8 cellular contexts compared by ENCODE assay signal in genomic region chr4:74088396-74088795, GRCh38.
"Had no signal": no experiment of that assay in that cellular context is flagged by ENCODE, and none has a peak within 500 bp of the region (broad histone marks: within the 10 kb centered on the region; RNA-seq: fewer than 3 reads in every experiment).

No MANE protein-coding gene starts in this region.

- DNase-seq: GOT3, H9, HCEC 1CT, IMR-90, KBM-7 had no signal

- H3K4me3 Mint-ChIP-seq: H9 had no signal

- H3K27ac ChIP-seq: KMS-11 had no signal

- FAIRE-seq: H54, HTR-8/SVneo had no signal

- H3K4me2 ChIP-seq: KMS-11 had no signal

- H3K9ac ChIP-seq: KMS-11 had no signal

- H3K9me3 Mint-ChIP-seq: H9 had no signal

- H3K27ac Mint-ChIP-seq: H9 had no signal
